Comparison of ENCODE assay signal across 23 cellular contexts in genomic region chr14:44766285-44766684, GRCh38.
A peak's percentile ranks its signal among the peaks of the same experiment; 100 is the strongest.
DNase-seq lines count a peak whose midpoint lies in the region; ATAC-seq, FAIRE-seq and TF ChIP-seq lines count a peak whose summit lies in the region.
"Had no signal": no experiment of that assay in that cellular context is flagged by ENCODE, and none has a peak within 500 bp of the region (broad histone marks: within the 10 kb centered on the region; RNA-seq: fewer than 3 reads in every experiment).

No MANE protein-coding gene starts in this region.

- TF ChIP-seq POLR2A in A549 (IDR thresholded peaks at IDR 0.05; ENCODE audit: low read length) = no peak

- no peak for TF ChIP-seq RAD21 in A549 (conservative IDR thresholded peaks at IDR 0.05 in 1 of 2, IDR thresholded peaks at IDR 0.05 in 1 of 2)

- CTCF ChIA-PET in A549 (lab: Yijun Ruan, JAX) = no interaction called here

- H3K27me3 ChIP-seq in GM23338 (ENCODE audit: insufficient read depth) (no peaks in the 10 kb centered on the region), parathyroid adenoma (ENCODE audit: control insufficient read depth, insufficient read depth, low read length) (no peaks in the 10 kb centered on the region), right cardiac atrium (ENCODE audit: control insufficient read depth, insufficient read depth) (no peaks in the 10 kb centered on the region)
- H3K27me3 ChIP-seq: BLaER1 treated with 17β-estradiol and CSF1 and Interleukin-3, amounts not matched to agents 10 nM and 100 nM had no signal

- H3K36me3 ChIP-seq in GM23338 (ENCODE audit: insufficient read depth) = no peaks in the 10 kb centered on the region
- no peaks in the 10 kb centered on the region for H3K36me3 ChIP-seq in parathyroid adenoma (ENCODE audit: control insufficient read depth, insufficient read depth, low read length)
- H3K36me3 ChIP-seq: BLaER1 treated with 17β-estradiol and CSF1 and Interleukin-3, amounts not matched to agents 10 nM and 100 nM had no signal

- H3K4me1 Mint-ChIP-seq in GM23338 = peaks cover 9% of the 10 kb centered on the region
- H3K4me1 Mint-ChIP-seq: B cell had no signal

- TF ChIP-seq CTCF in A549 (IDR thresholded peaks at IDR 0.05) = no peak
- TF ChIP-seq CTCF in GM23338 (conservative IDR thresholded peaks at IDR 0.05; ENCODE audit: low read depth in 2 of 2) = no peak
- TF ChIP-seq CTCF in parathyroid adenoma (IDR thresholded peaks at IDR 0.05) = no peak

- H3K27ac ChIP-seq in A549 (no peak overlapping the region), GM23338 (ENCODE audit: low read depth) (no peak overlapping the region), parathyroid adenoma (no peak overlapping the region), right cardiac atrium (ENCODE audit: low read length) (no peak overlapping the region)
- H3K27ac ChIP-seq: BLaER1 treated with 17β-estradiol and CSF1 and Interleukin-3, amounts not matched to agents 10 nM and 100 nM; C4-2B had no signal

- no peaks in the 10 kb centered on the region for H3F3A ChIP-seq in GM23338 (replicated peaks; ENCODE audit: low read depth)

- no peaks in the 10 kb centered on the region for H3K36me3 Mint-ChIP-seq in GM23338 (ENCODE audit: low read depth)
- H3K36me3 Mint-ChIP-seq: CD8-positive, alpha-beta T cell had no signal

- DNase-seq in A549 (ENCODE audit: low read depth in 1 of 2, low spot score in 1 of 2) (no peak), GM23338 (ENCODE audit: low spot score) (no peak), DMS53 (lab: John Stamatoyannopoulos, UW) (no peak), right cardiac atrium (no peak)
- DNase-seq: 8988T; AML-193; Caco-2; Calu3; CD4-positive, alpha-beta T cell; CD8-positive, alpha-beta T cell; DMS79; DND-41; EL; GDM1 had no signal

- intact Hi-C loops in right cardiac atrium (cut with DNase I) = no loop called here

- H3K9me3 ChIP-seq in A549 = no peaks in the 10 kb centered on the region
- H3K9me3 ChIP-seq in parathyroid adenoma (ENCODE audit: control insufficient read depth, low read length) = no peaks in the 10 kb centered on the region
- no peaks in the 10 kb centered on the region for H3K9me3 ChIP-seq in right cardiac atrium (ENCODE audit: control insufficient read depth, low read length)
- H3K9me3 ChIP-seq: BLaER1 treated with 17β-estradiol and CSF1 and Interleukin-3, amounts not matched to agents 10 nM and 100 nM; Caco-2 had no signal

- H3K4me2 ChIP-seq in A549 (no peak overlapping the region), GM23338 (no peak overlapping the region), parathyroid adenoma (ENCODE audit: low read length) (no peak overlapping the region)
- H3K4me2 ChIP-seq: BLaER1 treated with 17β-estradiol and CSF1 and Interleukin-3, amounts not matched to agents 10 nM and 100 nM had no signal

- H3K9me3 Mint-ChIP-seq in GM23338 = no peaks in the 10 kb centered on the region
- H3K9me3 Mint-ChIP-seq: CD4-positive, alpha-beta T cell; CD8-positive, alpha-beta T cell had no signal

- no peak for FAIRE-seq in A549 (lab: Jason Lieb, UNC)
- FAIRE-seq: A204.1, D721Med, GM12878, GM12892, GM18507 had no signal

- POLR2A ChIA-PET in A549 (lab: Yijun Ruan, JAX) = no interaction called here

- H3K79me2 ChIP-seq in GM23338 (replicated peaks; ENCODE audit: insufficient read depth) = no peaks in the 10 kb centered on the region
- no peaks in the 10 kb centered on the region for H3K79me2 ChIP-seq in parathyroid adenoma

- no peak overlapping the region for H3K9ac ChIP-seq in parathyroid adenoma
- H3K9ac ChIP-seq: BLaER1 treated with 17β-estradiol and CSF1 and Interleukin-3, amounts not matched to agents 10 nM and 100 nM had no signal

- H3K9me2 ChIP-seq in GM23338 (ENCODE audit: insufficient read depth) = no peaks in the 10 kb centered on the region

- no peaks in the 10 kb centered on the region for H3K27me3 Mint-ChIP-seq in GM23338 (ENCODE audit: insufficient read depth, low read depth, poor library complexity)
- H3K27me3 Mint-ChIP-seq: B cell; CD4-positive, alpha-beta T cell had no signal

- 13% methylated on average over 1 of the region's 1 CpG for WGBS in A549 (ENCODE audit: missing lambda C conversion rate)
- 82% methylated on average over 1 of the region's 1 CpG for WGBS in right cardiac atrium

- H3K4me3 ChIP-seq in A549 (no peak overlapping the region), GM23338 (no peak overlapping the region), parathyroid adenoma (ENCODE audit: low read depth, low read length) (no peak overlapping the region), right cardiac atrium (ENCODE audit: low read length) (no peak overlapping the region)
- H3K4me3 ChIP-seq: BLaER1 treated with 17β-estradiol and CSF1 and Interleukin-3, amounts not matched to agents 10 nM and 100 nM; GM12878 had no signal

- no peaks in the 10 kb centered on the region for H4K20me1 ChIP-seq in GM23338 (replicated peaks; ENCODE audit: insufficient read depth)
- H4K20me1 ChIP-seq: BLaER1 treated with 17β-estradiol and CSF1 and Interleukin-3, amounts not matched to agents 10 nM and 100 nM had no signal

- no peak overlapping the region for H3K4me3 Mint-ChIP-seq in GM23338
- H3K4me3 Mint-ChIP-seq: B cell; CD4-positive, alpha-beta T cell; CD8-positive, alpha-beta T cell had no signal

- TF ChIP-seq EP300 in A549 (IDR thresholded peaks at IDR 0.05) = no peak

- no peak overlapping the region for H3K27ac Mint-ChIP-seq in GM23338
- H3K27ac Mint-ChIP-seq: B cell; CD4-positive, alpha-beta T cell; CD8-positive, alpha-beta T cell had no signal

- ATAC-seq in A549 (no peak), GM23338 (no peak), right cardiac atrium (no peak)
- ATAC-seq: CD8-positive, alpha-beta T cell; GM12878 had no signal

- no peaks in the 10 kb centered on the region for H3K4me1 ChIP-seq in A549
- H3K4me1 ChIP-seq in GM23338 (ENCODE audit: insufficient read depth) = no peaks in the 10 kb centered on the region
- H3K4me1 ChIP-seq in parathyroid adenoma = peaks cover 3% of the 10 kb centered on the region
- H3K4me1 ChIP-seq in right cardiac atrium (ENCODE audit: control insufficient read depth, insufficient read depth, low read length) = no peaks in the 10 kb centered on the region
- H3K4me1 ChIP-seq: BLaER1 treated with 17β-estradiol and CSF1 and Interleukin-3, amounts not matched to agents 10 nM and 100 nM; Caco-2 had no signal

- 0 out of 2 replicates have a peak overlapping the region, but pooled peaks have one; percentile 30 for H2AFZ ChIP-seq in GM23338
- peak overlapping the region; percentile 60 for H2AFZ ChIP-seq in parathyroid adenoma

TF ChIP-seq in A549, 52 proteins besides CTCF, POLR2A, EP300 and RAD21:
- TF ChIP-seq RARB (CRISPR knock-in tag; IDR thresholded peaks at IDR 0.05) = no peak
- peak; percentile 42 for TF ChIP-seq MAFK (IDR thresholded peaks at IDR 0.05; ENCODE audit: partially characterized antibody)
TF ChIP-seq in A549: peak in this region for 1.

TF ChIP-seq in GM23338, 12 proteins besides CTCF, POLR2A, EP300 and RAD21 (continues in another document):
- TF ChIP-seq ETS1 (IDR thresholded peaks at IDR 0.05) = no peak
- TF ChIP-seq REST (IDR thresholded peaks at IDR 0.05; ENCODE audit: unreplicated experiment) = no peak
- no peak for TF ChIP-seq POLR2AphosphoS5 (IDR thresholded peaks at IDR 0.05; ENCODE audit: low read depth)
- no peak for TF ChIP-seq ZNF114 (CRISPR knock-in tag; IDR thresholded peaks at IDR 0.05)
- no peak for TF ChIP-seq STAT1 (IDR thresholded peaks at IDR 0.05; ENCODE audit: unreplicated experiment)
- no peak for TF ChIP-seq ZNF331 (CRISPR knock-in tag; IDR thresholded peaks at IDR 0.05; ENCODE audit: low read depth)
- TF ChIP-seq JUNB (IDR thresholded peaks at IDR 0.05; ENCODE audit: unreplicated experiment) = no peak
- no peak for TF ChIP-seq CREB1 (CRISPR knock-in tag; IDR thresholded peaks at IDR 0.05; ENCODE audit: low read depth)
- no peak for TF ChIP-seq EZH2phosphoT487 (IDR thresholded peaks at IDR 0.05; ENCODE audit: unreplicated experiment)
- no peak for TF ChIP-seq NANOG (IDR thresholded peaks at IDR 0.05; ENCODE audit: borderline replicate concordance)
- no peak for TF ChIP-seq EZH2 (IDR thresholded peaks at IDR 0.05; ENCODE audit: low read depth, unreplicated experiment)
